In genomic region chr4:169744601-169745000, GRCh38 we compare ENCODE assay signal across 21 cellular contexts. TPM values are rescaled to one million over a fixed set of nuclear protein-coding genes. Genes with fewer than 3 reads are reported as not detected.
DNase-seq lines count a peak whose midpoint lies in the region; ATAC-seq, FAIRE-seq and TF ChIP-seq lines count a peak whose summit lies in the region.
"Had no signal": no experiment of that assay in that cellular context is flagged by ENCODE, and none has a peak within 500 bp of the region (broad histone marks: within the 10 kb centered on the region; RNA-seq: fewer than 3 reads in every experiment).

No MANE protein-coding gene starts in this region.

- H3K27ac Mint-ChIP-seq in astrocyte (ENCODE audit: unreplicated experiment): peak overlapping the region; percentile 34
- H3K27ac Mint-ChIP-seq: IgD-negative memory B cell had no signal

- H3K9me3 ChIP-seq in mammary epithelial cell (replicated peaks; ENCODE audit: insufficient read depth, low read length) (no peaks in the 10 kb centered on the region), breast epithelium (no peaks in the 10 kb centered on the region), astrocyte (ENCODE audit: insufficient read depth, low read depth, low read length) (no peaks in the 10 kb centered on the region)
- H3K9me3 ChIP-seq: HAP-1, SJSA1 had no signal

- dilution Hi-C loops in mammary epithelial cell (cut with HindIII; ENCODE audit: low sequenced_read_pairs): no loop called here

- H3K4me1 Mint-ChIP-seq in astrocyte (ENCODE audit: low read depth, unreplicated experiment): peaks cover 11% of the 10 kb centered on the region
- H3K4me1 Mint-ChIP-seq: CD14-positive monocyte had no signal

- CTCF ChIA-PET in mammary epithelial cell (lab: Charles Lee; ENCODE audit: low non-redundant PET): no interaction called here

- H3K79me2 ChIP-seq in mammary epithelial cell (ENCODE audit: insufficient read depth, low read length) (no peaks in the 10 kb centered on the region), astrocyte (ENCODE audit: insufficient read depth, low read length) (no peaks in the 10 kb centered on the region)

- H3K36me3 Mint-ChIP-seq in astrocyte (ENCODE audit: low read depth, unreplicated experiment): peaks cover under 1% of the 10 kb centered on the region

- H3K9ac ChIP-seq in mammary epithelial cell (ENCODE audit: insufficient read depth, low read length): no peak overlapping the region
- no peak overlapping the region for H3K9ac ChIP-seq in astrocyte (ENCODE audit: low read length)

- H3K27me3 ChIP-seq in mammary epithelial cell (ENCODE audit: insufficient read depth, low read length): no peaks in the 10 kb centered on the region
- H3K27me3 ChIP-seq in breast epithelium: no peaks in the 10 kb centered on the region
- no peaks in the 10 kb centered on the region for H3K27me3 ChIP-seq in astrocyte (ENCODE audit: insufficient read depth, low read length)
- H3K27me3 ChIP-seq: SJSA1 had no signal

- no peak for FAIRE-seq in astrocyte (lab: Jason Lieb, UNC)

- WGBS in mammary epithelial cell (ENCODE audit: low coverage, missing lambda C conversion rate): 82% methylated on average over 1 of the region's 1 CpG

- no peak overlapping the region for H3K4me3 Mint-ChIP-seq in astrocyte (ENCODE audit: unreplicated experiment)
- H3K4me3 Mint-ChIP-seq: CD14-positive monocyte, IgD-negative memory B cell had no signal

- H3K4me3 ChIP-seq in mammary epithelial cell (replicated peaks in 1 of 3; ENCODE audit: insufficient read depth in 1 of 3, low read depth in 2 of 3, low read length in 3 of 3): no peak overlapping the region
- no peak overlapping the region for H3K4me3 ChIP-seq in breast epithelium
- no peak overlapping the region for H3K4me3 ChIP-seq in astrocyte (ENCODE audit: insufficient read depth, low read depth, low read length)
- no peak overlapping the region for H3K4me3 ChIP-seq in fibroblast of the aortic adventitia (ENCODE audit: low read depth, low read length)
- H3K4me3 ChIP-seq: HAP-1, SJSA1 had no signal

- no peak for TF ChIP-seq CTCF in mammary epithelial cell (conservative IDR thresholded peaks at IDR 0.05 in 1 of 2, IDR thresholded peaks at IDR 0.05 in 1 of 2; ENCODE audit: extremely low read depth in 1 of 2, insufficient read depth in 1 of 2, low read depth in 1 of 2, low read length in 2 of 2)
- TF ChIP-seq CTCF in breast epithelium (IDR thresholded peaks at IDR 0.05): no peak
- TF ChIP-seq CTCF in astrocyte (IDR thresholded peaks at IDR 0.05; ENCODE audit: insufficient read depth, low read depth, low read length): no peak
- TF ChIP-seq CTCF in fibroblast of the aortic adventitia (IDR thresholded peaks at IDR 0.05; ENCODE audit: insufficient read depth, low read length): no peak

- DNase-seq in mammary epithelial cell (peak; percentile 19), breast epithelium (ENCODE audit: low spot score in 2 of 2) (no peak), astrocyte (ENCODE audit: low read depth) (no peak), fibroblast of the aortic adventitia (ENCODE audit: low read depth) (peak; percentile 12), NCI-H82 treated with DMSO at 0.1 percent for 48 hours (lab: John Stamatoyannopoulos, UW; ENCODE audit: unreplicated experiment) (no peak)
- DNase-seq: 8988T, GF-D8, NCI-H1105 treated with DMSO at 0.1 percent for 48 hours, NCI-H2081, NCI-H2171, NCI-H345, NCI-H524, NCI-H774 had no signal

- no TSS peak for BruUV-seq in mammary epithelial cell (replicated peaks; lab: Mats Ljungman, UMichigan)

- H4K20me1 ChIP-seq in mammary epithelial cell (ENCODE audit: insufficient read depth, low read length) (no peaks in the 10 kb centered on the region), astrocyte (ENCODE audit: insufficient read depth, low read length) (peaks cover 3% of the 10 kb centered on the region)

- H3K4me1 ChIP-seq in mammary epithelial cell (ENCODE audit: insufficient read depth, low read length) (no peaks in the 10 kb centered on the region), breast epithelium (no peaks in the 10 kb centered on the region), astrocyte (ENCODE audit: insufficient read depth, low read length) (no peaks in the 10 kb centered on the region)
- H3K4me1 ChIP-seq: HAP-1 had no signal

- H3K27me3 Mint-ChIP-seq in astrocyte (ENCODE audit: low read depth, unreplicated experiment): no peaks in the 10 kb centered on the region
- H3K27me3 Mint-ChIP-seq: IgD-negative memory B cell had no signal

- intact Hi-C loops in mammary epithelial cell (cut with micrococcal nuclease) (no loop called here), breast epithelium (cut with DNase I; ENCODE audit: low total_unique reads) (no loop called here)

- no peak overlapping the region for H3K27ac ChIP-seq in mammary epithelial cell (ENCODE audit: insufficient read depth, low read depth, low read length)
- H3K27ac ChIP-seq in breast epithelium: no peak overlapping the region
- no peak overlapping the region for H3K27ac ChIP-seq in astrocyte (ENCODE audit: low read depth, low read length)
- H3K27ac ChIP-seq: SJSA1 had no signal

- in situ Hi-C loops in mammary epithelial cell (cut with MboI; ENCODE audit: low sequenced_read_pairs in 2 of 2): no loop called here

- ATAC-seq in HG02642 (IDR thresholded peaks at IDR 0.05; ENCODE audit: poor library complexity, unreplicated experiment): no peak
- ATAC-seq in HG03342 (IDR thresholded peaks at IDR 0.05; ENCODE audit: unreplicated experiment): no peak
- no peak for ATAC-seq in GM18517 (IDR thresholded peaks at IDR 0.05; ENCODE audit: unreplicated experiment)
- ATAC-seq: Right ventricle myocardium inferior had no signal

- no peak for TF ChIP-seq POLR2A in breast epithelium (IDR thresholded peaks at IDR 0.05)

- H3K4me2 ChIP-seq in mammary epithelial cell (ENCODE audit: insufficient read depth, low read depth, low read length) (no peak overlapping the region), astrocyte (ENCODE audit: low read length) (no peak overlapping the region)

- H3K36me3 ChIP-seq in mammary epithelial cell (ENCODE audit: insufficient read depth, low read length): no peaks in the 10 kb centered on the region
- H3K36me3 ChIP-seq in breast epithelium: no peaks in the 10 kb centered on the region
- H3K36me3 ChIP-seq in astrocyte (ENCODE audit: insufficient read depth, low read length): peaks cover 6% of the 10 kb centered on the region
- H3K36me3 ChIP-seq: HAP-1 had no signal

- H2AFZ ChIP-seq in mammary epithelial cell (ENCODE audit: low read depth, low read length): no peak overlapping the region
- no peak overlapping the region for H2AFZ ChIP-seq in astrocyte (ENCODE audit: low read depth, low read length)

- no peaks in the 10 kb centered on the region for H3K9me3 Mint-ChIP-seq in astrocyte (ENCODE audit: unreplicated experiment)
- H3K9me3 Mint-ChIP-seq: CD14-positive monocyte, IgD-negative memory B cell had no signal

RNA-seq across cellular contexts. Expression of gene HPF1, which starts 13.1 kb away (rescaled TPM):
- total RNA-seq in mammary epithelial cell (10 to 100 TPM; 14.7 to 20.0 TPM), breast epithelium (10 to 100 TPM; 20.0 to 28.1 (median 27.5) TPM), astrocyte (17.6 and 19.7 TPM in 2 replicates), fibroblast of the aortic adventitia (ENCODE audit: low replicate concordance) (26.5 and 53.8 TPM in 2 replicates)
- 14.9 TPM for polyA plus RNA-seq in mammary epithelial cell
- 10.5 TPM for polyA minus RNA-seq in mammary epithelial cell

Comparison
In these comparisons a context has a peak if more than half of its experiments do, and no peak if none do; other contexts are left out.
1. DNase-seq: peak in mammary epithelial cell (single experiment) and fibroblast of the aortic adventitia (single experiment); none in breast epithelium (0 of 2), astrocyte (single experiment) and NCI-H82 treated with DMSO at 0.1 percent for 48 hours (single experiment).